In the genomic region with DNA sequence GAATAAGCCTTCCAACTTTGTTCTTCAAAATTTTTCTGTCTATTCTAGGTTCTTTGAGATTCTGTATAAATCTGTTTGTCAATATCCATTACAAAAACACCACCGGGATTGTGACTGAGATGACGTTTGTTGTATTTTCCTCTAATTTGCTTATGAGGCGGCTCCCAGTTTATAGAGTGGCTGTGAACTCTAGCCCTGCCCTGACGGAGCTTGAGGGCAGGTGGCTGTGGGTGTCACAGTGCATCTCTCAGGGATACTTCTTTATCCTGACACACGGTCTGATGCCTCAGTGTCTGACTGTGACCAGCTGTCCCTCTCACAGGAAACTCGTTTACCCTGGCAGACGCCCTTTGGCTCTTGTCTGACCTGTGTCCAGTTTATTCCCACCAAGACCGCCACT, we compare ENCODE assay signal across 23 cellular contexts.
"Had no signal": no experiment of that assay in that cellular context is flagged by ENCODE, and none has a peak within 500 bp of the region (broad histone marks: within the 10 kb centered on the region; RNA-seq: fewer than 3 reads in every experiment).

No MANE protein-coding gene starts in this region.

- H3K4me2 ChIP-seq: SK-N-SH had no signal

- H3K27me3 ChIP-seq: adrenal gland, breast epithelium, Peyer's patch, SJCRH30 had no signal

- DNase-seq: activated CD4-positive, CD25-positive, alpha-beta regulatory T cell; activated CD8-positive, alpha-beta memory T cell treated with anti-CD3 and anti-CD28 coated beads, Interleukin-2, amount 50 U/mL, for 4 hours; activated CD8-positive, alpha-beta T cell treated with anti-CD3 and anti-CD28 coated beads for 36 hours; activated gamma-delta T cell treated with Interleukin-2 at 50 U/mL for 16 hours; activated naive CD4-positive, alpha-beta T cell treated with anti-CD3 and anti-CD28 coated beads, Interleukin-2, amount 50 U/mL, for 16 hours; activated naive CD8-positive, alpha-beta T cell treated with anti-CD3 and anti-CD28 coated beads, Interleukin-2, amount 10 ng/mL, durations not matched to agents 7 days and 5 days; adrenal gland; anterior cingulate cortex; central memory CD4-positive, alpha-beta T cell; KG1; NCI-H1048; NCI-H1417 treated with DMSO at 0.1 percent for 48 hours; NCI-H1694; NCI-H2029 treated with DMSO at 0.1 percent for 48 hours; NCI-H345; NCI-H510A; Right ventricle myocardium superior; SJCRH30; SK-N-SH had no signal

- H3K4me3 Mint-ChIP-seq: activated CD8-positive, alpha-beta T cell treated with anti-CD3 and anti-CD28 coated beads for 36 hours; activated naive CD8-positive, alpha-beta T cell treated with anti-CD3 and anti-CD28 coated beads, Interleukin-2, amount 10 ng/mL, durations not matched to agents 7 days and 5 days had no signal

- H3K9ac ChIP-seq: SK-N-SH had no signal

- H3K4me1 ChIP-seq: adrenal gland, breast epithelium, Peyer's patch had no signal

- H3K36me3 ChIP-seq: adrenal gland, breast epithelium, Peyer's patch, SJCRH30 had no signal

- H3K9me3 Mint-ChIP-seq: activated CD8-positive, alpha-beta T cell treated with anti-CD3 and anti-CD28 coated beads for 36 hours had no signal

- H3K36me3 Mint-ChIP-seq: activated naive CD8-positive, alpha-beta T cell treated with anti-CD3 and anti-CD28 coated beads, Interleukin-2, amount 10 ng/mL, durations not matched to agents 7 days and 5 days had no signal

- H3K4me3 ChIP-seq: adrenal gland, breast epithelium, Peyer's patch, SJCRH30 had no signal

- H3K27ac ChIP-seq: adrenal gland, breast epithelium, Peyer's patch, RWPE1, SJCRH30, VCaP had no signal

- H3K27ac Mint-ChIP-seq: activated CD8-positive, alpha-beta T cell treated with anti-CD3 and anti-CD28 coated beads for 36 hours had no signal

- H3K9me3 ChIP-seq: adrenal gland, breast epithelium, SJCRH30 had no signal

- H3K27me3 Mint-ChIP-seq: activated CD8-positive, alpha-beta T cell treated with anti-CD3 and anti-CD28 coated beads for 36 hours; activated naive CD8-positive, alpha-beta T cell treated with anti-CD3 and anti-CD28 coated beads, Interleukin-2, amount 10 ng/mL, durations not matched to agents 7 days and 5 days had no signal
